In the genomic region with DNA sequence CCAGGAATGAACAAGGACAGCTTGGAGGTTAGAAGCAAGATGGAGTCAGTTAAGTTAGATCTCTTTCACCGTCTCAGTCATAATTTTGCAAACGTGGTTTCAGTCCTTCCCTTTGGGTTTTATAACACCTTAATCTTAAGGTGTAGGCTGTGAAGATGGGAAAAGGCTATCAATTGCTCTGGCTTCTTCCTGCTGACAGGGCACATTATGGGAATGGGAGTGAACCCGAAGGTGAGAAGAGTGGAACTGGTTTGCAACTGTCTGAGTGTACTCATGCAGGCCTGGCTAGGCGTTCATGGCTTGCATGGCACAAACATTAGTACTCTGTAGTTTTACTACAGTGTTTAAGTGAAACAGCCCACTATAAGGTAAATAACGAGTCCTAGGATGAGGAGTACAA, we compare ENCODE assay signal across 27 cellular contexts.
"Had no signal": no experiment of that assay in that cellular context is flagged by ENCODE, and none has a peak within 500 bp of the region (broad histone marks: within the 10 kb centered on the region; RNA-seq: fewer than 3 reads in every experiment).

No MANE protein-coding gene starts in this region.

- H3K4me1 Mint-ChIP-seq: endodermal cell, mesothelial cell of epicardium had no signal

- H3K27me3 ChIP-seq: colonic mucosa, esophagus muscularis mucosa, foreskin keratinocyte, gastroesophageal sphincter, heart left ventricle, hepatocyte had no signal

- ATAC-seq: effector memory CD8-positive, alpha-beta T cell; foreskin keratinocyte; gastroesophageal sphincter; heart left ventricle; left colon; left lobe of liver; lower lobe of right lung; mucosa of descending colon had no signal

- H3K9me3 Mint-ChIP-seq: dendritic cell treated with granulocyte-macrophage colony-stimulating factor and Interleukin-4, amounts not matched to agents 40 ng/mL and 50 ng/mL, for 4 days; effector memory CD8-positive, alpha-beta T cell; immature natural killer cell; naive B cell had no signal

- H3K4me2 ChIP-seq: hepatocyte had no signal

- H3K4me1 ChIP-seq: colonic mucosa, esophagus muscularis mucosa, foreskin keratinocyte, gastroesophageal sphincter, heart left ventricle, lower lobe of right lung had no signal

- H3K4me3 ChIP-seq: colonic mucosa, esophagus muscularis mucosa, gastroesophageal sphincter, heart left ventricle, hepatocyte, left ventricle myocardium inferior, lower lobe of right lung, mucosa of descending colon had no signal

- H3K4me3 Mint-ChIP-seq: dendritic cell treated with granulocyte-macrophage colony-stimulating factor and Interleukin-4, amounts not matched to agents 40 ng/mL and 50 ng/mL, for 4 days; effector memory CD8-positive, alpha-beta T cell; endodermal cell; immature natural killer cell; mesothelial cell of epicardium; naive B cell had no signal

- H2AFZ ChIP-seq: hepatocyte had no signal

- FAIRE-seq: endometrium, endothelial cell of umbilical vein, frontal cortex, kidney had no signal

- H3K9me3 ChIP-seq: colonic mucosa, esophagus muscularis mucosa, gastroesophageal sphincter, heart left ventricle, left ventricle myocardium inferior, lower lobe of right lung, mucosa of descending colon had no signal

- DNase-seq: colonic mucosa; cortex of kidney; effector CD8-positive, alpha-beta T cell; effector memory CD8-positive, alpha-beta T cell; endodermal cell; foreskin keratinocyte; heart left ventricle; hypothalamus; immature natural killer cell; islet precursor cell; kidney; kidney glomerular epithelial cell; left colon; left ventricle myocardium inferior; lower lobe of right lung; mesenchymal stem cell; mucosa of descending colon; naive B cell had no signal

- H3K27me3 Mint-ChIP-seq: dendritic cell treated with granulocyte-macrophage colony-stimulating factor and Interleukin-4, amounts not matched to agents 40 ng/mL and 50 ng/mL, for 4 days; effector memory CD8-positive, alpha-beta T cell; naive B cell had no signal

- H3K27ac ChIP-seq: colonic mucosa, esophagus muscularis mucosa, foreskin keratinocyte, gastroesophageal sphincter, heart left ventricle, hepatocyte, left ventricle myocardium inferior, lower lobe of right lung had no signal

- H3K27ac Mint-ChIP-seq: dendritic cell treated with granulocyte-macrophage colony-stimulating factor and Interleukin-4, amounts not matched to agents 40 ng/mL and 50 ng/mL, for 4 days; endodermal cell; mesothelial cell of epicardium had no signal
